1 cellular context compared by ENCODE assay signal in genomic region chr19:17180997-17181702, GRCh38.
TF ChIP-seq lines count a peak whose summit lies in the region.

No MANE protein-coding gene starts in this region.

TF ChIP-seq in WTC11, 78 proteins besides CTCF, POLR2A, EP300 and RAD21:
- no peak for TF ChIP-seq ZNF281 (CRISPR knock-in tag; IDR thresholded peaks at IDR 0.05)
- TF ChIP-seq ZNF423 (CRISPR knock-in tag; IDR thresholded peaks at IDR 0.05), result peak; percentile 59; the same call in 1 of the 2 replicates
- TF ChIP-seq SP1 (CRISPR knock-in tag; conservative IDR thresholded peaks at IDR 0.05), result peak; percentile 31; the same call in 1 of the 2 replicates
- TF ChIP-seq ZNF121 (CRISPR knock-in tag; IDR thresholded peaks at IDR 0.05), result no peak
